24 cellular contexts compared by ENCODE assay signal in the genomic region with DNA sequence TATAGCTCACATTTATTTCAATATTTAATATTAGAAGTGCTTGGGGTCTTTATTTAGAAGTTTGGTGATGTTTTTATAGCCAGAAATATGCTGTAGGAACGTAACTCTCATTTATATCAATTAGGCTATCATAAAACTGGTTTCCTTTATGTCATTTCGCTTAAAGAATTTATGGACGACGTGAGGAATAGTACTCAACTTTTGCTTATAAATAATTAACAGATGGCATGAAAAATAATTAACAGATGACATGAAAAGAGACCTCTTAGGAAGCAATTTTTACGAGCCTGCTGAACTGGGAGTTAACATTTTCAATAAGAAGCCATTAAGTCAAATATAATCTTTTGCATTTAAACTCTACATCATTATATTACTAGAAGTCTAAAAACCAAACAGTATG.
"Had no signal": no experiment of that assay in that cellular context is flagged by ENCODE, and none has a peak within 500 bp of the region (broad histone marks: within the 10 kb centered on the region; RNA-seq: fewer than 3 reads in every experiment).

No MANE protein-coding gene starts in this region.

- H3K27ac Mint-ChIP-seq: IgD-negative memory B cell had no signal

- H3K36me3 ChIP-seq: SJSA1 had no signal

- H3K27ac ChIP-seq: SJSA1 had no signal

- H3K27me3 ChIP-seq: SJSA1 had no signal

- H3K9me3 Mint-ChIP-seq: IgD-negative memory B cell had no signal

- H3K9me3 ChIP-seq: SJSA1, SK-N-SH had no signal

- H3K27me3 Mint-ChIP-seq: IgD-negative memory B cell had no signal

- H3K4me3 ChIP-seq: SJSA1 had no signal

- FAIRE-seq: HTR-8/SVneo had no signal

- H3K4me3 Mint-ChIP-seq: IgD-negative memory B cell had no signal

- DNase-seq: KBM-7, MV-4-11, NCI-H1048, NCI-H1105, NCI-H1417, NCI-H1436 treated with DMSO at 0.1 percent for 48 hours, NCI-H187, NCI-H2029, NCI-H2081 treated with DMSO at 0.1 percent for 48 hours, NCI-H2171, NCI-H226, NCI-H446, NCI-H510A, NCI-H524 treated with DMSO at 0.1 percent for 48 hours, NCI-H69, NCI-H774, Right ventricle myocardium superior, RPMI8226, SIG-M5, SK-N-SH, SW 1271 had no signal
